In genomic region chr19:42634409-42635232, GRCh38 we compare ENCODE assay signal across 9 cellular contexts. TPM values are rescaled to one million over a fixed set of nuclear protein-coding genes. Genes with fewer than 3 reads are reported as not detected.
DNase-seq lines count a peak whose midpoint lies in the region; ATAC-seq and TF ChIP-seq lines count a peak whose summit lies in the region.
"Had no signal": no experiment of that assay in that cellular context is flagged by ENCODE, and none has a peak within 500 bp of the region (broad histone marks: within the 10 kb centered on the region; RNA-seq: fewer than 3 reads in every experiment).

No MANE protein-coding gene starts in this region.

- peaks cover 9% of the 10 kb centered on the region for H3K27me3 ChIP-seq in SJCRH30

- ATAC-seq in omental fat pad (ENCODE audit: low FRiP score) = no peak
- ATAC-seq in GM19023 (IDR thresholded peaks at IDR 0.05; ENCODE audit: unreplicated experiment) = no peak
- no peak for ATAC-seq in HG03469 (IDR thresholded peaks at IDR 0.05; ENCODE audit: unreplicated experiment)

- H3K9me3 ChIP-seq in HEK293 (ENCODE audit: control insufficient read depth, insufficient read depth, low read depth, low read length) = no peaks in the 10 kb centered on the region; the same call in 1 of the 2 replicates
- no peaks in the 10 kb centered on the region for H3K9me3 ChIP-seq in SJCRH30 (replicated peaks)
- H3K9me3 ChIP-seq: neutrophil had no signal

- TF ChIP-seq CTCF in HEK293 (tag by site-specific recombination; IDR thresholded peaks at IDR 0.05) (peak; percentile 86), omental fat pad (IDR thresholded peaks at IDR 0.05) (no peak)

- no peak overlapping the region for H3K27ac ChIP-seq in HEK293 (ENCODE audit: extremely low read depth, low read depth, low read length)
- H3K27ac ChIP-seq in SJCRH30 = no peak overlapping the region
- H3K27ac ChIP-seq: neutrophil had no signal

- DNase-seq in DMS53 (lab: John Stamatoyannopoulos, UW) (peak; percentile 61), SJCRH30 (peak; percentile 33 to 60), cerebellar cortex (ENCODE audit: low spot score) (peak; percentile 72), pons (ENCODE audit: low spot score) (peak; percentile 7), omental fat pad (ENCODE audit: low spot score) (no peak)

- POLR2A ChIA-PET in HEK293 (lab: Yijun Ruan, JAX) = interaction anchor here (0.6 kb wide), 1 partner anchor 1185 kb away, joined by 5 read pairs; no protein-coding TSS in a partner anchor

- H3K4me3 ChIP-seq in HEK293 (ENCODE audit: low read depth, low read length) = no peak overlapping the region
- H3K4me3 ChIP-seq in SJCRH30 = no peak overlapping the region

- H3K36me3 ChIP-seq in HEK293 (ENCODE audit: control insufficient read depth in 2 of 2, insufficient read depth in 1 of 2, low read length in 2 of 2) (no peaks in the 10 kb centered on the region), SJCRH30 (no peaks in the 10 kb centered on the region)
- H3K36me3 ChIP-seq: neutrophil had no signal

- CTCF ChIA-PET in HEK293 (lab: Yijun Ruan, JAX) = interaction anchor here (0.6 to 3.8 kb wide), 55 partner anchors 9 to 1471 kb away, joined by 3 to 71 read pairs (median 4); partner anchors contain the start of gene PSG3

- H3K4me1 ChIP-seq in HEK293 (ENCODE audit: control insufficient read depth, insufficient read depth, low read length) (no peaks in the 10 kb centered on the region), SJCRH30 (no peaks in the 10 kb centered on the region)

TF ChIP-seq in HEK293, 187 proteins besides CTCF, POLR2A, EP300 and RAD21:
- TF ChIP-seq ZNF776 (tag by site-specific recombination; IDR thresholded peaks at IDR 0.05; ENCODE audit: borderline replicate concordance) (no peak), ZNF266 (tag by site-specific recombination; IDR thresholded peaks at IDR 0.05; ENCODE audit: low read depth) (no peak), ZNF654 (tag by site-specific recombination; IDR thresholded peaks at IDR 0.05; ENCODE audit: low read depth) (peak; percentile 63), ZBTB17 (tag by site-specific recombination; IDR thresholded peaks at IDR 0.05) (no peak), YY2 (tag by site-specific recombination; IDR thresholded peaks at IDR 0.05) (peak; percentile 42; the same call in 1 of the 2 replicates), ZXDB (tag by site-specific recombination; IDR thresholded peaks at IDR 0.05) (no peak), KLF10 (tag by site-specific recombination; IDR thresholded peaks at IDR 0.05) (no peak), REPIN1 (tag by site-specific recombination; IDR thresholded peaks at IDR 0.05; ENCODE audit: low read depth) (no peak), ZIC2 (tag by site-specific recombination; IDR thresholded peaks at IDR 0.05) (0 out of 2 replicates have a peak, but pooled peaks have one; percentile 22), SP7 (tag by site-specific recombination; IDR thresholded peaks at IDR 0.05) (no peak), ZSCAN16 (tag by site-specific recombination; IDR thresholded peaks at IDR 0.05) (no peak), ZNF2 (tag by site-specific recombination; IDR thresholded peaks at IDR 0.05) (no peak), ZNF747 (tag by site-specific recombination; IDR thresholded peaks at IDR 0.05) (no peak), ZNF629 (tag by site-specific recombination; IDR thresholded peaks at IDR 0.05) (no peak), ZNF521 (tag by site-specific recombination; IDR thresholded peaks at IDR 0.05) (no peak), ZNF596 (tag by site-specific recombination; IDR thresholded peaks at IDR 0.05) (no peak), ZNF580 (tag by site-specific recombination; IDR thresholded peaks at IDR 0.05) (no peak), ZFP69B (tag by site-specific recombination; IDR thresholded peaks at IDR 0.05) (no peak), GLI4 (tag by site-specific recombination; IDR thresholded peaks at IDR 0.05) (no peak)
- TF ChIP-seq, protein P1, sequence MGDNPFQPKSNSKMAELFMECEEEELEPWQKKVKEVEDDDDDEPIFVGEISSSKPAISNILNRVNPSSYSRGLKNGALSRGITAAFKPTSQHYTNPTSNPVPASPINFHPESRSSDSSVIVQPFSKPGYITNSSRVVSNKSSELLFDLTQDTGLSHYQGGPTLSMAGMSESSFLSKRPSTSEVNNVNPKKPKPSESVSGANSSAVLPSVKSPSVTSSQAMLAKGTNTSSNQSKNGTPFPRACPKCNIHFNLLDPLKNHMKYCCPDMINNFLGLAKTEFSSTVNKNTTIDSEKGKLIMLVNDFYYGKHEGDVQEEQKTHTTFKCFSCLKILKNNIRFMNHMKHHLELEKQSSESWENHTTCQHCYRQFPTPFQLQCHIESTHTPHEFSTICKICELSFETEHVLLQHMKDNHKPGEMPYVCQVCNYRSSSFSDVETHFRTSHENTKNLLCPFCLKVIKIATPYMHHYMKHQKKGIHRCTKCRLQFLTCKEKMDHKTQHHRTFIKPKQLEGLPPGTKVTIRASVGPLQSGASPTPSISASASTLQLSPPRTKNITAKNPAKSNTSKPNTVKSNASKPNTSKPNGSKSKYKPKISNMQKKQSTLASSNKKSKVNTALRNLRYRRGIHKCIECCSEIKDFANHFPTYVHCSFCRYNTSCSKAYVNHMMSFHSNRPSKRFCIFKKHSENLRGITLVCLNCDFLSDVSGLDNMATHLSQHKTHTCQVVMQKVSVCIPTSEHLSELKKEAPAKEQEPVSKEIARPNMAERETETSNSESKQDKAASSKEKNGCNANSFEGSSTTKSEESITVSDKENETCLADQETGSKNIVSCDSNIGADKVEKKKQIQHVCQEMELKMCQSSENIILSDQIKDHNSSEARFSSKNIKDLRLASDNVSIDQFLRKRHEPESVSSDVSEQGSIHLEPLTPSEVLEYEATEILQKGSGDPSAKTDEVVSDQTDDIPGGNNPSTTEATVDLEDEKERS (tag by site-specific recombination; IDR thresholded peaks at IDR 0.05) = 0 out of 2 replicates have a peak, but pooled peaks have one; percentile 24
- TF ChIP-seq, protein P2, sequence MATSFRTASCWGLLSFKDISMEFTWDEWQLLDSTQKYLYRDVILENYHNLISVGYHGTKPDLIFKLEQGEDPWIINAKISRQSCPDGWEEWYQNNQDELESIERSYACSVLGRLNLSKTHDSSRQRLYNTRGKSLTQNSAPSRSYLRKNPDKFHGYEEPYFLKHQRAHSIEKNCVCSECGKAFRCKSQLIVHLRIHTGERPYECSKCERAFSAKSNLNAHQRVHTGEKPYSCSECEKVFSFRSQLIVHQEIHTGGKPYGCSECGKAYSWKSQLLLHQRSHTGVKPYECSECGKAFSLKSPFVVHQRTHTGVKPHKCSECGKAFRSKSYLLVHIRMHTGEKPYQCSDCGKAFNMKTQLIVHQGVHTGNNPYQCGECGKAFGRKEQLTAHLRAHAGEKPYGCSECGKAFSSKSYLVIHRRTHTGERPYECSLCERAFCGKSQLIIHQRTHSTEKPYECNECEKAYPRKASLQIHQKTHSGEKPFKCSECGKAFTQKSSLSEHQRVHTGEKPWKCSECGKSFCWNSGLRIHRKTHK (tag by site-specific recombination; IDR thresholded peaks at IDR 0.05) = no peak
- TF ChIP-seq, protein P3, sequence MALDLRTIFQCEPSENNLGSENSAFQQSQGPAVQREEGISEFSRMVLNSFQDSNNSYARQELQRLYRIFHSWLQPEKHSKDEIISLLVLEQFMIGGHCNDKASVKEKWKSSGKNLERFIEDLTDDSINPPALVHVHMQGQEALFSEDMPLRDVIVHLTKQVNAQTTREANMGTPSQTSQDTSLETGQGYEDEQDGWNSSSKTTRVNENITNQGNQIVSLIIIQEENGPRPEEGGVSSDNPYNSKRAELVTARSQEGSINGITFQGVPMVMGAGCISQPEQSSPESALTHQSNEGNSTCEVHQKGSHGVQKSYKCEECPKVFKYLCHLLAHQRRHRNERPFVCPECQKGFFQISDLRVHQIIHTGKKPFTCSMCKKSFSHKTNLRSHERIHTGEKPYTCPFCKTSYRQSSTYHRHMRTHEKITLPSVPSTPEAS (tag by site-specific recombination; IDR thresholded peaks at IDR 0.05) = no peak
- TF ChIP-seq, protein P4, sequence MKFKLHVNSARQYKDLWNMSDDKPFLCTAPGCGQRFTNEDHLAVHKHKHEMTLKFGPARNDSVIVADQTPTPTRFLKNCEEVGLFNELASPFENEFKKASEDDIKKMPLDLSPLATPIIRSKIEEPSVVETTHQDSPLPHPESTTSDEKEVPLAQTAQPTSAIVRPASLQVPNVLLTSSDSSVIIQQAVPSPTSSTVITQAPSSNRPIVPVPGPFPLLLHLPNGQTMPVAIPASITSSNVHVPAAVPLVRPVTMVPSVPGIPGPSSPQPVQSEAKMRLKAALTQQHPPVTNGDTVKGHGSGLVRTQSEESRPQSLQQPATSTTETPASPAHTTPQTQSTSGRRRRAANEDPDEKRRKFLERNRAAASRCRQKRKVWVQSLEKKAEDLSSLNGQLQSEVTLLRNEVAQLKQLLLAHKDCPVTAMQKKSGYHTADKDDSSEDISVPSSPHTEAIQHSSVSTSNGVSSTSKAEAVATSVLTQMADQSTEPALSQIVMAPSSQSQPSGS (tag by site-specific recombination; IDR thresholded peaks at IDR 0.05; ENCODE audit: low read depth) = no peak
- TF ChIP-seq, protein P5, sequence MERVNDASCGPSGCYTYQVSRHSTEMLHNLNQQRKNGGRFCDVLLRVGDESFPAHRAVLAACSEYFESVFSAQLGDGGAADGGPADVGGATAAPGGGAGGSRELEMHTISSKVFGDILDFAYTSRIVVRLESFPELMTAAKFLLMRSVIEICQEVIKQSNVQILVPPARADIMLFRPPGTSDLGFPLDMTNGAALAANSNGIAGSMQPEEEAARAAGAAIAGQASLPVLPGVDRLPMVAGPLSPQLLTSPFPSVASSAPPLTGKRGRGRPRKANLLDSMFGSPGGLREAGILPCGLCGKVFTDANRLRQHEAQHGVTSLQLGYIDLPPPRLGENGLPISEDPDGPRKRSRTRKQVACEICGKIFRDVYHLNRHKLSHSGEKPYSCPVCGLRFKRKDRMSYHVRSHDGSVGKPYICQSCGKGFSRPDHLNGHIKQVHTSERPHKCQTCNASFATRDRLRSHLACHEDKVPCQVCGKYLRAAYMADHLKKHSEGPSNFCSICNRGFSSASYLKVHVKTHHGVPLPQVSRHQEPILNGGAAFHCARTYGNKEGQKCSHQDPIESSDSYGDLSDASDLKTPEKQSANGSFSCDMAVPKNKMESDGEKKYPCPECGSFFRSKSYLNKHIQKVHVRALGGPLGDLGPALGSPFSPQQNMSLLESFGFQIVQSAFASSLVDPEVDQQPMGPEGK (tag by site-specific recombination; IDR thresholded peaks at IDR 0.05) = no peak

RNA-seq across cellular contexts. Expression of gene CEACAM8, which starts 39.9 kb away (rescaled TPM):
- total RNA-seq in SJCRH30 (2014; rRNA removed; shearing (Covaris generic)) = not detected in 2 replicates
- under 1 TPM in 1 of 4 donors, not detected in 3; 0.79 TPM for total RNA-seq in omental fat pad
